Comparison of ENCODE assay signal across 2 cellular contexts in genomic region chr12:120024193-120024592, GRCh38.
TF ChIP-seq lines count a peak whose summit lies in the region.

No MANE protein-coding gene starts in this region.

TF ChIP-seq in SK-N-SH treated with all-trans-retinoic acid at 6 μM for 48 hours, 23 proteins besides CTCF, POLR2A, EP300 and RAD21 (continued from another document):
- TF ChIP-seq CSRNP3 (CRISPR knock-in tag; IDR thresholded peaks at IDR 0.05): no peak
- no peak for TF ChIP-seq BACH2 (CRISPR knock-in tag; IDR thresholded peaks at IDR 0.05; ENCODE audit: borderline replicate concordance)

TF ChIP-seq in K562, 482 proteins besides CTCF, POLR2A, EP300 and RAD21 (continued from another document):
- no peak for TF ChIP-seq PRDM10 (IDR thresholded peaks at IDR 0.05; ENCODE audit: partially characterized antibody)
- no peak for TF ChIP-seq ZNF57 (CRISPR knock-in tag; IDR thresholded peaks at IDR 0.05)
- 0 out of 3 replicates have a peak, but pooled peaks of 1 of the 2 experiments have one; percentile 40 for TF ChIP-seq CBX3 (IDR thresholded peaks at IDR 0.05; ENCODE audit: borderline replicate concordance in 1 of 2, low read length in 2 of 2)
- no peak for TF ChIP-seq JUNB (CRISPR knock-in tag; conservative IDR thresholded peaks at IDR 0.05)
- no peak for TF ChIP-seq RERE (CRISPR knock-in tag; IDR thresholded peaks at IDR 0.05; ENCODE audit: borderline replicate concordance)
- TF ChIP-seq ZNF280A (IDR thresholded peaks at IDR 0.05; ENCODE audit: low read depth, partially characterized antibody): peak; percentile 33
- TF ChIP-seq TCF15 (CRISPR knock-in tag; IDR thresholded peaks at IDR 0.05): no peak
- TF ChIP-seq RBBP5 (IDR thresholded peaks at IDR 0.05; ENCODE audit: borderline replicate concordance, insufficient read depth, low read length, poor library complexity, severe bottlenecking): no peak
- TF ChIP-seq FOXJ2 (tag; IDR thresholded peaks at IDR 0.05): no peak
- TF ChIP-seq SPI1 (IDR thresholded peaks at IDR 0.05; ENCODE audit: borderline replicate concordance, low read depth, low read length): no peak
- TF ChIP-seq ZFP91 (CRISPR knock-in tag; IDR thresholded peaks at IDR 0.05): no peak
- no peak for TF ChIP-seq SIN3B (IDR thresholded peaks at IDR 0.05; ENCODE audit: low read depth)
- TF ChIP-seq MIER1 (IDR thresholded peaks at IDR 0.05; ENCODE audit: low read depth): no peak
- no peak for TF ChIP-seq NCOA4 (IDR thresholded peaks at IDR 0.05; ENCODE audit: partially characterized antibody)
- TF ChIP-seq NCOA2 (IDR thresholded peaks at IDR 0.05; ENCODE audit: partially characterized antibody in 2 of 2): no peak
- TF ChIP-seq SFPQ (IDR thresholded peaks at IDR 0.05; ENCODE audit: low read depth, low read length): no peak
- TF ChIP-seq ZNF324 (CRISPR knock-in tag; IDR thresholded peaks at IDR 0.05): no peak
- TF ChIP-seq KLF16 (IDR thresholded peaks at IDR 0.05): no peak
- no peak for TF ChIP-seq GMEB1 (CRISPR knock-in tag; IDR thresholded peaks at IDR 0.05)
- no peak for TF ChIP-seq TRIM25 (IDR thresholded peaks at IDR 0.05; ENCODE audit: borderline replicate concordance)
- TF ChIP-seq ARHGAP35 (IDR thresholded peaks at IDR 0.05; ENCODE audit: partially characterized antibody): no peak
